Comparison of ENCODE assay signal across 8 cellular contexts in the genomic region with DNA sequence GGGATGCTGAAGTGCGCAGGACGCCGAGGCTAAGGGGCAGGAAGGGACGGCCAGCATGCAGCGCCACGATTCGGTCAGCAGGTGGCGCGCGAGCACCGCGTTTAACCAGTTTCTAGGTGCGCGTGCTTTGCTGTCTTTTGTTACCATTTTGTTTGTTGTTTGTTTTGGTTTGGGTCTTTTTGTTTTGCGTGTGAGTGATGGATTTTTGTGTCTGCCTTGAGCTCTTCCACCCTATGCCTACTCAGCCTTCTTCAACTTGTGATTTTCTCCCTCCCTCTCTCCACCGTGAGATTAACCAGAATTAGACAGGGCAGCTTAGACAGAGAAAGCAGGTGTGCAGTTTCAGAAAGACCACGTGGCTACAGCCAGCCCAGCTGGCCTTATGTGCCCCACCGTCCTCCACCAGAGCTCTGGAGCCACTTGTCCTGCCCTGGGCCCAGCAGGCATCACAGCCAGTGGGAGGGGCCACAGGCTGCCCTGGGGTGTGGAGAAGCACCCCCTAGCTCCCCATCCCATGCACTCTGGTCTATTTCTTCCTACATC.
A peak's percentile ranks its signal among the peaks of the same experiment; 100 is the strongest.
DNase-seq lines count a peak whose midpoint lies in the region; ATAC-seq and TF ChIP-seq lines count a peak whose summit lies in the region.

No MANE protein-coding gene starts in this region.

- no peak overlapping the region for H3K9ac ChIP-seq in rectal smooth muscle tissue (ENCODE audit: low read length)

- no peaks in the 10 kb centered on the region for H3K27me3 ChIP-seq in heart left ventricle
- no peaks in the 10 kb centered on the region for H3K27me3 ChIP-seq in rectal smooth muscle tissue (ENCODE audit: control insufficient read depth, insufficient read depth, low read length)
- H3K27me3 ChIP-seq in vagina = no peaks in the 10 kb centered on the region

- H3K4me3 ChIP-seq in heart left ventricle (peak overlapping the region in 4 of 12 donors; percentile 8 to 38 (median 26)), rectal smooth muscle tissue (ENCODE audit: low read length) (peak overlapping the region; percentile 38), vagina (peak overlapping the region in 1 of 2 donors; percentile 3)

- H3K27ac Mint-ChIP-seq in activated naive CD8-positive, alpha-beta T cell = no peak overlapping the region

- H3K27me3 Mint-ChIP-seq in activated naive CD8-positive, alpha-beta T cell = no peaks in the 10 kb centered on the region

- no peaks in the 10 kb centered on the region for H3K9me3 Mint-ChIP-seq in activated naive CD8-positive, alpha-beta T cell (ENCODE audit: low read depth)

- H3K36me3 ChIP-seq in heart left ventricle (no peaks in the 10 kb centered on the region), rectal smooth muscle tissue (ENCODE audit: control insufficient read depth, insufficient read depth, low read length) (no peaks in the 10 kb centered on the region), vagina (no peaks in the 10 kb centered on the region)

- WGBS in heart left ventricle, 4 donors = 1 to 3% (median 2%) methylated on average over 17 to 18 of the region's 18 CpGs

- no peaks in the 10 kb centered on the region for H3K9me3 ChIP-seq in heart left ventricle
- H3K9me3 ChIP-seq in vagina = no peaks in the 10 kb centered on the region

- peaks cover 8% of the 10 kb centered on the region for H3K4me1 Mint-ChIP-seq in activated naive CD8-positive, alpha-beta T cell (ENCODE audit: low read depth)

- no peaks in the 10 kb centered on the region for H3K36me3 Mint-ChIP-seq in activated naive CD8-positive, alpha-beta T cell

- H3K4me1 ChIP-seq in heart left ventricle (peaks cover 0 to 8% (median 1%) of the 10 kb centered on the region in 12 donors), rectal smooth muscle tissue (ENCODE audit: control insufficient read depth, insufficient read depth, low read length) (peaks cover 2% of the 10 kb centered on the region), vagina (peaks cover 11% of the 10 kb centered on the region)

- intact Hi-C loops in heart left ventricle (cut with DNase I) (loop anchor here in 4 of 10 donors (5.0 to 10.0 kb wide), 3 partner anchors 327 to 1590 kb away; partner anchors contain the start of gene ID2 (in 2 of the 4)), vagina (cut with DNase I) (no loop called here)

- ATAC-seq in HG02610 (IDR thresholded peaks at IDR 0.05; ENCODE audit: unreplicated experiment) = peak; percentile 89
- ATAC-seq in heart left ventricle = peak; percentile 70 to 92 (median 90)

- peak overlapping the region; percentile 58 for H3K4me3 Mint-ChIP-seq in activated naive CD8-positive, alpha-beta T cell

- TF ChIP-seq POLR2A in heart left ventricle (IDR thresholded peaks at IDR 0.05) = no peak
- no peak for TF ChIP-seq POLR2A in vagina (IDR thresholded peaks at IDR 0.05)

- peak; percentile 97 for TF ChIP-seq CTCF in GM12874 (IDR thresholded peaks at IDR 0.05; ENCODE audit: insufficient read depth, low read depth, low read length)
- TF ChIP-seq CTCF in heart left ventricle (IDR thresholded peaks at IDR 0.05) = peak; percentile 95 to 99 (median 98)
- peak; percentile 79 to 99 (median 84) for TF ChIP-seq CTCF in vagina (IDR thresholded peaks at IDR 0.05)

- H3K27ac ChIP-seq in heart left ventricle = no peak overlapping the region
- no peak overlapping the region for H3K27ac ChIP-seq in rectal smooth muscle tissue (ENCODE audit: low read depth, low read length)
- no peak overlapping the region for H3K27ac ChIP-seq in vagina

- DNase-seq in NCI-H1092 (lab: John Stamatoyannopoulos, UW) (peak; percentile 38), SKM-1 treated with dmso at 0.1 percent for 144 hours (lab: John Stamatoyannopoulos, UW; ENCODE audit: unreplicated experiment) (peak; percentile 55), heart left ventricle (peak; percentile 58 to 86 (median 68)), vagina (ENCODE audit: extremely low spot score in 2 of 2) (no peak)

Comparison
In these comparisons a context has a peak if more than half of its experiments do, and no peak if none do; other contexts are left out.
1. DNase-seq: peak in NCI-H1092 (single experiment), SKM-1 treated with dmso at 0.1 percent for 144 hours (single experiment) and heart left ventricle (5 of 5); none in vagina (0 of 2).
2. Peak in every context shown above with its lines, with median percentiles within 50 percentile points of each other: CTCF ChIP-seq.